Comparison of ENCODE assay signal across 1 cellular context in genomic region chr5:99636663-99637062, GRCh38.
TF ChIP-seq lines count a peak whose summit lies in the region.

No MANE protein-coding gene starts in this region.

TF ChIP-seq in HepG2, 621 proteins besides CTCF, POLR2A, EP300 and RAD21 (continued from another document):
- no peak for TF ChIP-seq ZNF362 (CRISPR knock-in tag; IDR thresholded peaks at IDR 0.05; ENCODE audit: borderline replicate concordance)
